Comparison of ENCODE assay signal across 25 cellular contexts in genomic region chr12:123056709-123057108, GRCh38.
"Had no signal": no experiment of that assay in that cellular context is flagged by ENCODE, and none has a peak within 500 bp of the region (broad histone marks: within the 10 kb centered on the region; RNA-seq: fewer than 3 reads in every experiment).

No MANE protein-coding gene starts in this region.

- H3K4me3 Mint-ChIP-seq: activated naive CD8-positive, alpha-beta T cell treated with anti-CD3 and anti-CD28 coated beads, Interleukin-2, amount 10 ng/mL, durations not matched to agents 7 days and 5 days; activated T-cell treated with anti-CD3 and anti-CD28 coated beads, Interleukin-2, amount 50 U/mL, for 4 hours; mesothelial cell of epicardium; naive thymus-derived CD8-positive, alpha-beta T cell; neural progenitor cell had no signal

- H3K36me3 Mint-ChIP-seq: activated naive CD8-positive, alpha-beta T cell treated with anti-CD3 and anti-CD28 coated beads, Interleukin-2, amount 10 ng/mL, durations not matched to agents 7 days and 5 days; mesothelial cell of epicardium had no signal

- H2AFZ ChIP-seq: neural progenitor cell had no signal

- ATAC-seq: activated T-cell treated with anti-CD3 and anti-CD28 coated beads, Interleukin-2, amount 50 U/mL, for 4 hours; naive thymus-derived CD8-positive, alpha-beta T cell had no signal

- H3K4me2 ChIP-seq: neural progenitor cell, smooth muscle cell had no signal

- H3K4me1 ChIP-seq: neural progenitor cell had no signal

- H3K27me3 Mint-ChIP-seq: activated naive CD8-positive, alpha-beta T cell treated with anti-CD3 and anti-CD28 coated beads, Interleukin-2, amount 10 ng/mL, durations not matched to agents 7 days and 5 days; naive thymus-derived CD8-positive, alpha-beta T cell; stimulated activated naive B cell treated with anti-CD40 and anti-IgM and Interleukin-4, amounts not matched to agents 10 μg/mL and 1 μg/mL and 100 μg/mL, for 72 hours had no signal

- H3K9me3 ChIP-seq: esophagus muscularis mucosa, sigmoid colon, testis, vagina had no signal

- H3K9me3 Mint-ChIP-seq: activated naive CD8-positive, alpha-beta T cell treated with anti-CD3 and anti-CD28 coated beads, Interleukin-2, amount 10 ng/mL, durations not matched to agents 7 days and 5 days; activated T-cell treated with anti-CD3 and anti-CD28 coated beads, Interleukin-2, amount 50 U/mL, for 4 hours; activated T-helper 2 cell treated with anti-CD3 and anti-CD28 coated beads, Interferon-gamma antibody, Interleukin-2, Interleukin-4, amounts not matched to agents 10 μg/mL and 5 μg/mL and 100 μg/mL, durations not matched to agents 14 hours and 24 hours and 36 hours; mesothelial cell of epicardium; naive thymus-derived CD8-positive, alpha-beta T cell; neural progenitor cell; stimulated activated naive B cell treated with anti-CD40 and anti-IgM and Interleukin-4, amounts not matched to agents 10 μg/mL and 1 μg/mL and 100 μg/mL, for 72 hours had no signal

- DNase-seq: activated CD4-positive, alpha-beta T cell treated with anti-CD3 and anti-CD28 coated beads for 1 hour; activated CD4-positive, alpha-beta T cell treated with anti-CD3 and anti-CD28 coated beads, Interleukin-2, amount 50 U/mL, for 1 hour; activated CD8-positive, alpha-beta memory T cell treated with anti-CD3 and anti-CD28 coated beads for 24 hours; activated CD8-positive, alpha-beta memory T cell treated with anti-CD3 and anti-CD28 coated beads, Interleukin-2, amount 50 U/mL, for 48 hours; activated naive CD4-positive, alpha-beta T cell; activated naive CD8-positive, alpha-beta T cell treated with anti-CD3 and anti-CD28 coated beads, Interleukin-2, amount 10 ng/mL, durations not matched to agents 7 days and 5 days; activated T-cell treated with anti-CD3 and anti-CD28 coated beads, Interleukin-2, amount 50 U/mL, for 4 hours; amygdala; dermis blood vessel endothelial cell; effector memory CD4-positive, alpha-beta T cell; left ventricle myocardium superior; mammary epithelial cell; naive thymus-derived CD8-positive, alpha-beta T cell; sigmoid colon; stimulated activated CD4-positive, alpha-beta T cell treated with anti-CD3 and anti-CD28 coated beads, Interleukin-15, amount 100 ng/mL, for 24 hours; stimulated activated naive B cell treated with anti-CD40 and anti-IgM and Interleukin-4, amounts not matched to agents 10 μg/mL and 1 μg/mL and 100 μg/mL, for 72 hours; T-helper 9 cell; testis had no signal

- H3K27ac Mint-ChIP-seq: activated naive CD8-positive, alpha-beta T cell treated with anti-CD3 and anti-CD28 coated beads, Interleukin-2, amount 10 ng/mL, durations not matched to agents 7 days and 5 days; activated T-helper 2 cell treated with anti-CD3 and anti-CD28 coated beads, Interferon-gamma antibody, Interleukin-2, Interleukin-4, amounts not matched to agents 10 μg/mL and 5 μg/mL and 100 μg/mL, durations not matched to agents 14 hours and 24 hours and 36 hours; mesothelial cell of epicardium had no signal

- H3K9ac ChIP-seq: neural progenitor cell had no signal

- H3K36me3 ChIP-seq: esophagus muscularis mucosa, neural progenitor cell, sigmoid colon, vagina had no signal

- H3K27me3 ChIP-seq: esophagus muscularis mucosa, neural progenitor cell, sigmoid colon, testis, vagina had no signal

- H3K4me1 Mint-ChIP-seq: mesothelial cell of epicardium had no signal

- FAIRE-seq: frontal cortex had no signal

- H3K4me3 ChIP-seq: esophagus muscularis mucosa, neural progenitor cell, sigmoid colon, smooth muscle cell, testis, vagina had no signal

- H3K27ac ChIP-seq: esophagus muscularis mucosa, neural progenitor cell, sigmoid colon, testis, vagina had no signal
